Comparison of ENCODE assay signal across 12 cellular contexts in genomic region chr16:84663433-84664101, GRCh38. TPM values are rescaled to one million over a fixed set of nuclear protein-coding genes. Genes with fewer than 3 reads are reported as not detected.
DNase-seq lines count a peak whose midpoint lies in the region; ATAC-seq lines count a peak whose summit lies in the region.
"Had no signal": no experiment of that assay in that cellular context is flagged by ENCODE, and none has a peak within 500 bp of the region (broad histone marks: within the 10 kb centered on the region; RNA-seq: fewer than 3 reads in every experiment).

No MANE protein-coding gene starts in this region.

- peak overlapping the region in 2 of 3 donors; percentile 5 to 65 for H3K27ac Mint-ChIP-seq in IgD-negative memory B cell
- no peak overlapping the region for H3K27ac Mint-ChIP-seq in activated CD4-positive, alpha-beta T cell treated with anti-CD3 and anti-CD28 coated beads, Interleukin-2, amount 10 ng/mL, durations not matched to agents 7 days and 5 days

- H3K36me3 ChIP-seq in effector memory CD4-positive, alpha-beta T cell (ENCODE audit: control insufficient read depth, insufficient read depth, low read length) = peaks cover 74% of the 10 kb centered on the region

- peak; percentile 85 for ATAC-seq in HG02571 (IDR thresholded peaks at IDR 0.05; ENCODE audit: unreplicated experiment)
- ATAC-seq: left colon had no signal

- peaks cover 14 to 24% (median 18%) of the 10 kb centered on the region in 3 donors for H3K4me1 Mint-ChIP-seq in IgD-negative memory B cell
- H3K4me1 Mint-ChIP-seq in activated CD4-positive, alpha-beta T cell treated with anti-CD3 and anti-CD28 coated beads, Interleukin-2, amount 10 ng/mL, durations not matched to agents 7 days and 5 days = peaks cover 20% of the 10 kb centered on the region

- no peak overlapping the region for H3K4me3 ChIP-seq in effector memory CD4-positive, alpha-beta T cell (ENCODE audit: insufficient read depth, low read depth, low read length, poor library complexity, severe bottlenecking)

- DNase-seq in DMS 273 (lab: John Stamatoyannopoulos, UW; ENCODE audit: unreplicated experiment) (peak; percentile 32), DMS 273 treated with DMSO at 0.1 percent for 48 hours (lab: John Stamatoyannopoulos, UW) (no peak), SKM-1 (lab: John Stamatoyannopoulos, UW; ENCODE audit: unreplicated experiment) (no peak), NCI-H510A (lab: John Stamatoyannopoulos, UW) (no peak)
- DNase-seq in effector memory CD4-positive, alpha-beta T cell = no peak
- no peak for DNase-seq in activated CD4-positive, alpha-beta T cell treated with anti-CD3 and anti-CD28 coated beads, Interleukin-2, amount 10 ng/mL, durations not matched to agents 7 days and 5 days
- DNase-seq: caudate nucleus, foreskin melanocyte, left colon had no signal

- no peaks in the 10 kb centered on the region for H3K27me3 Mint-ChIP-seq in IgD-negative memory B cell
- H3K27me3 Mint-ChIP-seq in activated CD4-positive, alpha-beta T cell treated with anti-CD3 and anti-CD28 coated beads, Interleukin-2, amount 10 ng/mL, durations not matched to agents 7 days and 5 days = no peaks in the 10 kb centered on the region

- no peaks in the 10 kb centered on the region for H3K9me3 Mint-ChIP-seq in IgD-negative memory B cell
- no peaks in the 10 kb centered on the region for H3K9me3 Mint-ChIP-seq in activated CD4-positive, alpha-beta T cell treated with anti-CD3 and anti-CD28 coated beads, Interleukin-2, amount 10 ng/mL, durations not matched to agents 7 days and 5 days

- H3K4me3 Mint-ChIP-seq in IgD-negative memory B cell = peak overlapping the region; percentile 2 to 88 (median 71)
- H3K4me3 Mint-ChIP-seq in activated CD4-positive, alpha-beta T cell treated with anti-CD3 and anti-CD28 coated beads, Interleukin-2, amount 10 ng/mL, durations not matched to agents 7 days and 5 days = no peak overlapping the region

- peaks cover 9% of the 10 kb centered on the region for H3K36me3 Mint-ChIP-seq in IgD-negative memory B cell
- H3K36me3 Mint-ChIP-seq in activated CD4-positive, alpha-beta T cell treated with anti-CD3 and anti-CD28 coated beads, Interleukin-2, amount 10 ng/mL, durations not matched to agents 7 days and 5 days (ENCODE audit: low read depth) = peaks cover 55% of the 10 kb centered on the region

- no peaks in the 10 kb centered on the region for H3K9me3 ChIP-seq in effector memory CD4-positive, alpha-beta T cell (ENCODE audit: control insufficient read depth, low read length)

- H3K27ac ChIP-seq in effector memory CD4-positive, alpha-beta T cell (ENCODE audit: insufficient read depth, low read length, poor library complexity, severe bottlenecking) = no peak overlapping the region
- H3K27ac ChIP-seq: 22Rv1 had no signal

- CTCF ChIA-PET in activated CD4-positive, alpha-beta T cell treated with anti-CD3 and anti-CD28 coated beads, Interleukin-2, amount 10 ng/mL, durations not matched to agents 7 days and 5 days (lab: Charles Lee) = interaction anchor here (0.6 to 2.8 kb wide), 8 partner anchors 9 to 76 kb away, joined by 3 to 26 read pairs (median 3); no protein-coding TSS in a partner anchor

- POLR2A ChIA-PET in activated CD4-positive, alpha-beta T cell treated with anti-CD3 and anti-CD28 coated beads, Interleukin-2, amount 10 ng/mL, durations not matched to agents 7 days and 5 days (lab: Charles Lee) = interaction anchor here (0.5 kb wide), 1 partner anchor 310 kb away, joined by 4 read pairs; no protein-coding TSS in a partner anchor

- H3K27me3 ChIP-seq in effector memory CD4-positive, alpha-beta T cell (replicated peaks; ENCODE audit: control insufficient read depth, insufficient read depth, low read length, poor library complexity, severe bottlenecking) = no peaks in the 10 kb centered on the region

- H3K4me1 ChIP-seq in effector memory CD4-positive, alpha-beta T cell (ENCODE audit: control insufficient read depth, insufficient read depth, low read length, poor library complexity, severe bottlenecking) = no peaks in the 10 kb centered on the region

RNA-seq across cellular contexts. Expression of gene KLHL36, which starts 15.3 kb away (rescaled TPM):
- 34.1 TPM for polyA plus RNA-seq in IgD-negative memory B cell
- total RNA-seq in activated CD4-positive, alpha-beta T cell treated with anti-CD3 and anti-CD28 coated beads, Interleukin-2, amount 10 ng/mL, durations not matched to agents 7 days and 5 days = 10 to 100 TPM; 37.5 to 46.2 TPM

RNA-seq across cellular contexts. Expression of gene USP10, which starts 36.2 kb away (rescaled TPM):
- polyA plus RNA-seq in IgD-negative memory B cell = 95.8 TPM
- total RNA-seq in activated CD4-positive, alpha-beta T cell treated with anti-CD3 and anti-CD28 coated beads, Interleukin-2, amount 10 ng/mL, durations not matched to agents 7 days and 5 days = 10 to 100 TPM; 86.5 to 99.0 TPM

RNA-seq across cellular contexts. Expression of gene COTL1, which starts 45.7 kb away (rescaled TPM):
- 725 TPM for polyA plus RNA-seq in IgD-negative memory B cell
- total RNA-seq in activated CD4-positive, alpha-beta T cell treated with anti-CD3 and anti-CD28 coated beads, Interleukin-2, amount 10 ng/mL, durations not matched to agents 7 days and 5 days = 100 to 1,000 TPM; 780 to 845 TPM
